Comparison of ENCODE assay signal across 8 cellular contexts in the genomic region with DNA sequence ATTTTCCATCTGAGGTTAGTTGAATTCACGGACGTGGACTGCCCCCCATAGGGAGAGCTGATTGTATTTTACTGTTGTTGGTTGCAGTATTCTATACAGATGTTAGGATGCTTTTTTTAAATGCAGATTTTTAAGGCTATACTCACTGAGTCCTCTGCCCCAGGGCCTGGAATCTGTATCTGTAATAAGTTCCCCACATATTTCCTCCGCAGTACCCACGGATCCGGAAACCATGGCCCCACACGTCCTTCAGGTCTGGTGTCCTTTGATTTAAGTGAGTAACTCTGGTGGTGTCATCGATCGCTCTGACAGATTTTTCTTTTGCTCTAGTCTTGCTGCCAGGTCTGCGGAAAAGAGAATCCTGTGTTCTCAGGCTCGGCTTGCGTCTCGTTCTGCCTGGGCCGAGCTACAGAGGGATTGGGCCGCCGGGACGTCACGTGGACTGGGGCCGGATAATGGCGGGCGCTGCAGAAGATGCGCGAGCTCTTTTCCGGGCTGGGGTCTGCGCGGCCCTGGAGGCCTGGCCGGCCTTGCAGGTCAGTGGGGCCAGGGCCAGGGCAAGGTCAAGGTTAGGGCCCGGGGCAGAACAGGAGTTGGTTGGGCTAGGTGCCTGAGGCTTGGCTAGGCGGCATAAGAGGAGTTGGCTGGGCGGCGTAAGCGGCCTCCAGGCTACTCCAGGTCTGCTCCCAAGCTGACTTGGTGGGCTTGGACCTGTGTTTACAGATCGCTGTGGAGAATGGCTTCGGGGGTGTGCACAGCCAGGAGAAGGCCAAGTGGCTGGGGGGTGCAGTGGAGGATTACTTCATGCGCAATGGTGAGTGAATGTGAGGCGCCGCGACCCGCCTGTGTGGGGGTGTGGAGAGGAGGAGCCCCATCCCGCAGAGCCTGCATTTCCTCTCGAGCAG. TPM values are rescaled to one million over a fixed set of nuclear protein-coding genes. Genes with fewer than 3 reads are reported as not detected.
DNase-seq lines count a peak whose midpoint lies in the region; ATAC-seq and TF ChIP-seq lines count a peak whose summit lies in the region.

A gene with protein sequence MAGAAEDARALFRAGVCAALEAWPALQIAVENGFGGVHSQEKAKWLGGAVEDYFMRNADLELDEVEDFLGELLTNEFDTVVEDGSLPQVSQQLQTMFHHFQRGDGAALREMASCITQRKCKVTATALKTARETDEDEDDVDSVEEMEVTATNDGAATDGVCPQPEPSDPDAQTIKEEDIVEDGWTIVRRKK (plus strand): TSS at position 438 of the 905 bp plus-strand sequence. CDS start 18 bp downstream, at position 456.

- H3K9me3 ChIP-seq in AG04450 (ENCODE audit: control insufficient read depth, insufficient read depth, low read length) (no peaks in the 10 kb centered on the region), WERI-Rb-1 (ENCODE audit: severe bottlenecking) (no peaks in the 10 kb centered on the region), mammary epithelial cell (replicated peaks; ENCODE audit: insufficient read depth, low read length) (no peaks in the 10 kb centered on the region)

- dilution Hi-C loops in mammary epithelial cell (cut with HindIII; ENCODE audit: low sequenced_read_pairs): no loop called here

- H3K4me2 ChIP-seq in mammary epithelial cell (ENCODE audit: insufficient read depth, low read depth, low read length): peak within 1 kb of the TSS; percentile 69

- H3K9ac ChIP-seq in mammary epithelial cell (ENCODE audit: insufficient read depth, low read length): peak within 1 kb of the TSS; percentile 46

- no peaks in the 10 kb centered on the region for H3K9me3 Mint-ChIP-seq in immature natural killer cell

- no TSS peak for BruUV-seq in mammary epithelial cell (replicated peaks; lab: Mats Ljungman, UMichigan)

- DNase-seq in AG04450 (ENCODE audit: low read depth, low spot score) (peak; percentile 65), NCI-H2171 treated with DMSO at 0.1 percent for 48 hours (lab: John Stamatoyannopoulos, UW) (peak; percentile 83), WERI-Rb-1 (peak; percentile 80), mammary epithelial cell (peak; percentile 77), immature natural killer cell (peak; percentile 73 to 74 (median 74)), smooth muscle cell of the brain vasculature (ENCODE audit: low read depth, low spot score) (peak; percentile 58)

- no peaks in the 10 kb centered on the region for H3K27me3 ChIP-seq in AG04450 (ENCODE audit: control insufficient read depth, insufficient read depth, low read length)
- no peaks in the 10 kb centered on the region for H3K27me3 ChIP-seq in WERI-Rb-1 (ENCODE audit: insufficient read depth, low read depth, severe bottlenecking)
- no peaks in the 10 kb centered on the region for H3K27me3 ChIP-seq in mammary epithelial cell (ENCODE audit: insufficient read depth, low read length)

- peaks cover 0 to 4% (median 3%) of the 10 kb centered on the region in 3 donors for H3K27me3 Mint-ChIP-seq in immature natural killer cell (ENCODE audit: low read depth in 3 of 3)

- H3K36me3 ChIP-seq in WERI-Rb-1: peaks cover 4% of the 10 kb centered on the region; the same call in 1 of the 2 replicates
- no peaks in the 10 kb centered on the region for H3K36me3 ChIP-seq in mammary epithelial cell (ENCODE audit: insufficient read depth, low read length)

- WGBS in mammary epithelial cell (ENCODE audit: low coverage, missing lambda C conversion rate): 29% methylated on average over 40 of the region's 40 CpGs

- peak within 1 kb of the TSS; percentile 75 for H2AFZ ChIP-seq in mammary epithelial cell (ENCODE audit: low read depth, low read length)

- H3K27ac ChIP-seq in AG04450 (ENCODE audit: low read depth, low read length) (peak within 1 kb of the TSS; percentile 31), WERI-Rb-1 (peak within 1 kb of the TSS; percentile 74), mammary epithelial cell (ENCODE audit: insufficient read depth, low read depth, low read length) (peak within 1 kb of the TSS; percentile 46)

- ATAC-seq in GM18873 (IDR thresholded peaks at IDR 0.05; ENCODE audit: low FRiP score, unreplicated experiment) (peak; percentile 94), HG03135 (IDR thresholded peaks at IDR 0.05; ENCODE audit: unreplicated experiment) (peak; percentile 95)

- POLR2A ChIA-PET in AG04450 (lab: Yijun Ruan, JAX): interaction anchor here (0.6 to 1.3 kb wide), 4 partner anchors 90 to 397 kb away, joined by 3 to 7 read pairs (median 4); a partner anchor contains a TSS

- H3K36me3 Mint-ChIP-seq in immature natural killer cell: peaks cover 0 to 6% (median 0%) of the 10 kb centered on the region in 3 donors

- intact Hi-C loops in mammary epithelial cell (cut with micrococcal nuclease): loop anchor here (1.0 to 5.0 kb wide), 2 partner anchors 192 to 398 kb away; a partner anchor contains a TSS

- in situ Hi-C loops in mammary epithelial cell (cut with MboI; ENCODE audit: low sequenced_read_pairs in 2 of 2): no loop called here

- peaks cover 27 to 33% of the 10 kb centered on the region in 2 donors for H3K4me1 Mint-ChIP-seq in immature natural killer cell

- no peaks in the 10 kb centered on the region for H4K20me1 ChIP-seq in mammary epithelial cell (ENCODE audit: insufficient read depth, low read length)

- peak within 1 kb of the TSS; percentile 75 to 89 (median 78) for H3K27ac Mint-ChIP-seq in immature natural killer cell

- H3K79me2 ChIP-seq in mammary epithelial cell (ENCODE audit: insufficient read depth, low read length): peaks cover 31% of the 10 kb centered on the region

- CTCF ChIA-PET in AG04450 (lab: Charles Lee): interaction anchor here (0.6 to 1.5 kb wide), 2 partner anchors 42 to 397 kb away, joined by 4 to 6 read pairs; no protein-coding TSS in a partner anchor
- CTCF ChIA-PET in mammary epithelial cell (lab: Charles Lee; ENCODE audit: low non-redundant PET): interaction anchor here (0.5 to 0.6 kb wide), 3 partner anchors 15 to 397 kb away, joined by 3 read pairs; no protein-coding TSS in a partner anchor

- H3K4me3 Mint-ChIP-seq in immature natural killer cell: peak within 1 kb of the TSS; percentile 85 to 92 (median 91)

- H3K4me3 ChIP-seq in AG04450 (ENCODE audit: low read depth, low read length) (peak within 1 kb of the TSS; percentile 81), WERI-Rb-1 (ENCODE audit: low read depth, low read length) (peak within 1 kb of the TSS; percentile 89), mammary epithelial cell (replicated peaks in 1 of 3; ENCODE audit: insufficient read depth in 1 of 3, low read depth in 2 of 3, low read length in 3 of 3) (peak within 1 kb of the TSS; percentile 61 to 73 (median 65))

- no peaks in the 10 kb centered on the region for H3K4me1 ChIP-seq in mammary epithelial cell (ENCODE audit: insufficient read depth, low read length)

- TF ChIP-seq CTCF in AG04450 (IDR thresholded peaks at IDR 0.05; ENCODE audit: low read depth, low read length) (peak; percentile 31), WERI-Rb-1 (IDR thresholded peaks at IDR 0.05; ENCODE audit: low read depth, low read length) (no peak), mammary epithelial cell (conservative IDR thresholded peaks at IDR 0.05 in 1 of 2, IDR thresholded peaks at IDR 0.05 in 1 of 2; ENCODE audit: extremely low read depth in 1 of 2, insufficient read depth in 1 of 2, low read depth in 1 of 2, low read length in 2 of 2) (peak in 1 of 2 donors; percentile 25)

RNA-seq across cellular contexts. Expression of the gene that starts here (rescaled TPM):
- polyA plus RNA-seq in AG04450 (2011; rRNA removed) (15.2 and 17.8 TPM in 2 replicates), mammary epithelial cell (21.9 TPM), immature natural killer cell (10 to 100 TPM; 51.7 to 71.5 (median 64.2) TPM)
- polyA minus RNA-seq in AG04450 (2011; rRNA and poly(A)+ RNA removed): 4.5 and 5.3 TPM in 2 replicates
- 10 to 100 TPM in 1 of 2 donors, 1 to 10 TPM in 1; 8.0 to 33.8 TPM for total RNA-seq in mammary epithelial cell
- polyA minus RNA-seq in mammary epithelial cell: 6.6 TPM

Comparison
In these comparisons a context has a peak if more than half of its experiments do, and no peak if none do; other contexts are left out.
1. Peak in every context shown above with its lines: DNase-seq, ATAC-seq, H3K4me3 ChIP-seq and H3K27ac ChIP-seq.